13 cellular contexts compared by ENCODE assay signal in the genomic region with DNA sequence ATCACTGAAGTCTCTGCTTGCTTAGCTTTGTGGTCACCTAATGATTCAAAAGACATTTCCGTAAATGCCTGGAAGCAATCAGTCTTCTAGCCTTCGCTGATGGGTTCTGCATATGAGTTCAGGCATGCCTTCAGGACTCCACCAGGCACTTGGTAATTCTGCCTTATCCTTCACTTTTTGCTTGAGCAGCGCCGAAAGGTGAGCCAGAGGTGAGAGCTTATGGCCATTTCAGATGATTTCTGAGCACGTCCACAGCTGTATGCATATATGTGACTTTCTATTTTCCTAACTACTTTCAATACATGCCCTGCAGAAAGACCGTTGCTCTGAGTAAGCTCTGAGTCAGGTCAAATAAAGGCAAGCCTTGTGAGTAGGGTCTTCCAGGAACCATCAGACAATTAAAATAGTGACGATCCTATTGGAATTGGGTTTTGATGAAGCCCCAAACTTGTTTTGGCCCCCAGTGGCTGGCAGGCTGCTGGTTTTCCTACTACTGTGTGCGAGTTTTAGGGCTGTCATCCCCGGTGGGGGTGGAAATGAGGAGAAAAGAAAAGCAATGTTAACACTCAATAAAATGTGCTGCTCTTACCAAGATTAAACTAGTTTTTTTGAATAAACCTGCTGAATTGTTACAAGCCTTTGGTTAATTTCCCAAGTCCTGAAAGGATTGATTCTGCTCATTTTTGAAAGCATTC.
DNase-seq lines count a peak whose midpoint lies in the region; ATAC-seq and TF ChIP-seq lines count a peak whose summit lies in the region.
"Had no signal": no experiment of that assay in that cellular context is flagged by ENCODE, and none has a peak within 500 bp of the region (broad histone marks: within the 10 kb centered on the region; RNA-seq: fewer than 3 reads in every experiment).

No MANE protein-coding gene starts in this region.

- intact Hi-C loops in PC-3 (cut with micrococcal nuclease) = loop anchor here (1.0 to 10.0 kb wide), 5 partner anchors 8 to 887 kb away; partner anchors contain the start of gene KLF6

- ATAC-seq in PC-3 = peak; percentile 89
- ATAC-seq: activated CD8-positive, alpha-beta T cell treated with anti-CD3 and anti-CD28 coated beads for 36 hours had no signal

- H3K9me3 ChIP-seq in PC-3 (ENCODE audit: low read length) = no peaks in the 10 kb centered on the region
- no peaks in the 10 kb centered on the region for H3K9me3 ChIP-seq in trophoblast cell (ENCODE audit: insufficient read depth, low read depth, low read length)
- H3K9me3 ChIP-seq in tibial nerve = peaks cover 0 to 6% (median 1%) of the 10 kb centered on the region in 4 donors

- POLR2A ChIA-PET in PC-3 (lab: Charles Lee; ENCODE audit: unreplicated experiment) = interaction anchor here (0.6 to 0.7 kb wide), 6 partner anchors 15 to 819 kb away, joined by 3 to 7 read pairs (median 4); no protein-coding TSS in a partner anchor

- DNase-seq in EL (peak; percentile 55), PC-3 (peak; percentile 88), chondrocyte (ENCODE audit: low spot score) (no peak), trophoblast cell (no peak), NCI-H748 treated with DMSO at 0.1 percent for 48 hours (lab: John Stamatoyannopoulos, UW) (no peak), NCI-H69 (lab: John Stamatoyannopoulos, UW) (no peak), tibial nerve (ENCODE audit: low spot score in 2 of 2) (no peak), DMS79 (lab: John Stamatoyannopoulos, UW) (no peak)
- DNase-seq: activated CD8-positive, alpha-beta T cell treated with anti-CD3 and anti-CD28 coated beads for 36 hours; activated naive CD4-positive, alpha-beta T cell treated with Interleukin-2 at 50 U/mL for 16 hours; erythroblast; NCI-H2171; T-helper 9 cell had no signal

- no peak overlapping the region for H3K4me3 Mint-ChIP-seq in chondrocyte (ENCODE audit: unreplicated experiment)
- H3K4me3 Mint-ChIP-seq: activated CD8-positive, alpha-beta T cell treated with anti-CD3 and anti-CD28 coated beads for 36 hours had no signal

- H2AFZ ChIP-seq in PC-3 (ENCODE audit: low read length) = no peak overlapping the region
- no peak overlapping the region for H2AFZ ChIP-seq in trophoblast cell (ENCODE audit: insufficient read depth, low read length, poor library complexity)

- H3K36me3 ChIP-seq in PC-3 (ENCODE audit: low read depth, low read length) (peaks cover 4% of the 10 kb centered on the region; the same call in 1 of the 2 replicates), trophoblast cell (ENCODE audit: control insufficient read depth in 1 of 2, insufficient read depth in 2 of 2, low read length in 2 of 2) (no peaks in the 10 kb centered on the region), tibial nerve (no peaks in the 10 kb centered on the region)

- peak overlapping the region; percentile 87 for H3K14ac ChIP-seq in trophoblast cell (ENCODE audit: low read length)

- H3K9me2 ChIP-seq in PC-3 (replicated peaks; ENCODE audit: low read length) = no peaks in the 10 kb centered on the region

- peaks cover 36% of the 10 kb centered on the region for H3K4me1 Mint-ChIP-seq in chondrocyte (ENCODE audit: low read depth)

- H3K79me2 ChIP-seq in PC-3 (ENCODE audit: low read length) = peaks cover 56% of the 10 kb centered on the region
- H3K79me2 ChIP-seq in trophoblast cell (ENCODE audit: control insufficient read depth, insufficient read depth, low read length, poor library complexity) = no peaks in the 10 kb centered on the region

- peak overlapping the region; percentile 44; the same call in 1 of the 2 replicates for H3K4me3 ChIP-seq in PC-3 (ENCODE audit: low read length)
- no peak overlapping the region for H3K4me3 ChIP-seq in trophoblast cell (ENCODE audit: low read depth, low read length)
- no peak overlapping the region for H3K4me3 ChIP-seq in tibial nerve

- peaks cover 12% of the 10 kb centered on the region for H3K79me1 ChIP-seq in trophoblast cell (ENCODE audit: low read length)

- H3K4me2 ChIP-seq in PC-3 (ENCODE audit: low read length) (peak overlapping the region; percentile 74), trophoblast cell (ENCODE audit: low read length) (peak overlapping the region; percentile 33)

- H3K27me3 ChIP-seq in PC-3 (ENCODE audit: low read length) (no peaks in the 10 kb centered on the region), trophoblast cell (ENCODE audit: insufficient read depth, low read length) (no peaks in the 10 kb centered on the region), tibial nerve (no peaks in the 10 kb centered on the region)

- peak overlapping the region; percentile 96 for H2BK5ac ChIP-seq in trophoblast cell (ENCODE audit: low read depth, low read length, poor library complexity)

- peaks cover 1% of the 10 kb centered on the region for H3K36me3 Mint-ChIP-seq in chondrocyte (ENCODE audit: low read depth)

- H3K4ac ChIP-seq in trophoblast cell (ENCODE audit: low read depth, low read length) = peak overlapping the region; percentile 80

- TF ChIP-seq CTCF in PC-3 (conservative IDR thresholded peaks at IDR 0.05; ENCODE audit: low read depth, low read length) (no peak), chondrocyte (IDR thresholded peaks at IDR 0.05) (no peak), tibial nerve (IDR thresholded peaks at IDR 0.05) (no peak)

- TF ChIP-seq POLR2A in tibial nerve (IDR thresholded peaks at IDR 0.05) = no peak

- H2BK120ac ChIP-seq in trophoblast cell (ENCODE audit: insufficient read depth, low read length, poor library complexity) = peak overlapping the region; percentile 99

- H2BK12ac ChIP-seq in trophoblast cell (ENCODE audit: low read length) = peak overlapping the region; percentile 94

- TF ChIP-seq EP300 in tibial nerve (IDR thresholded peaks at IDR 0.05) = no peak

- H2AK5ac ChIP-seq in trophoblast cell (ENCODE audit: low read length) = peak overlapping the region; percentile 70

- H3K23ac ChIP-seq in trophoblast cell (ENCODE audit: low read length) = no peak overlapping the region

- H3K18ac ChIP-seq in trophoblast cell (ENCODE audit: low read length) = peak overlapping the region; percentile 79

- H3K4me1 ChIP-seq in PC-3 (ENCODE audit: insufficient read depth, low read length) (peaks cover 60% of the 10 kb centered on the region), trophoblast cell (ENCODE audit: control insufficient read depth in 1 of 2, insufficient read depth in 2 of 2, low read length in 2 of 2) (peaks cover 2 to 4% of the 10 kb centered on the region in 2 experiments), tibial nerve (no peaks in the 10 kb centered on the region)

- no peaks in the 10 kb centered on the region for H3F3A ChIP-seq in PC-3 (ENCODE audit: low read length, unreplicated experiment)

- H4K20me1 ChIP-seq in PC-3 (ENCODE audit: low read length) = no peaks in the 10 kb centered on the region

- H3K9ac ChIP-seq in PC-3 (ENCODE audit: low read length) = peak overlapping the region; percentile 90
- peak overlapping the region; percentile 49 for H3K9ac ChIP-seq in trophoblast cell (ENCODE audit: low read length)

- peaks cover 14% of the 10 kb centered on the region for H3K9me3 Mint-ChIP-seq in chondrocyte (ENCODE audit: low read depth)

- peak overlapping the region; percentile 68 for H4K12ac ChIP-seq in trophoblast cell (ENCODE audit: low read depth, low read length)

- H4K91ac ChIP-seq in trophoblast cell (ENCODE audit: low read depth, low read length) = peak overlapping the region; percentile 99

- no TSS peak for BruUV-seq in PC-3 (replicated peaks; lab: Mats Ljungman, UMichigan)

- CTCF ChIA-PET in PC-3 (lab: Charles Lee) = no interaction called here

- peak overlapping the region; percentile 70 for H3K27ac Mint-ChIP-seq in chondrocyte (ENCODE audit: unreplicated experiment)
- H3K27ac Mint-ChIP-seq: activated CD8-positive, alpha-beta T cell treated with anti-CD3 and anti-CD28 coated beads for 36 hours had no signal

- no CpG with 5 or more reads among the region's 9 CpGs for WGBS in trophoblast cell (ENCODE audit: extremely low coverage, insufficient coverage, insufficient read length)
- WGBS in tibial nerve, 2 donors = 68 to 75% methylated on average over 9 of the region's 9 CpGs

- no peaks in the 10 kb centered on the region for H3K27me3 Mint-ChIP-seq in chondrocyte (ENCODE audit: low read depth)

- peak overlapping the region; percentile 99 for H3K27ac ChIP-seq in PC-3 (ENCODE audit: low read length)
- H3K27ac ChIP-seq in trophoblast cell (ENCODE audit: low read depth, low read length) = peak overlapping the region; percentile 97
- H3K27ac ChIP-seq in tibial nerve = no peak overlapping the region

- H4K8ac ChIP-seq in trophoblast cell (ENCODE audit: low read depth, low read length) = peak overlapping the region; percentile 77

Comparison
In these comparisons a context has a peak if more than half of its experiments do, and no peak if none do; other contexts are left out.
1. DNase-seq: peak in EL (single experiment) and PC-3 (single experiment); none in chondrocyte (single experiment), trophoblast cell (0 of 2), NCI-H748 treated with DMSO at 0.1 percent for 48 hours (single experiment), NCI-H69 (single experiment), tibial nerve (0 of 2) and DMS79 (single experiment).
2. H3K27ac ChIP-seq: peak in PC-3 (single experiment) and trophoblast cell (single experiment); none in tibial nerve (0 of 4).